16 cellular contexts compared by ENCODE assay signal in the genomic region with DNA sequence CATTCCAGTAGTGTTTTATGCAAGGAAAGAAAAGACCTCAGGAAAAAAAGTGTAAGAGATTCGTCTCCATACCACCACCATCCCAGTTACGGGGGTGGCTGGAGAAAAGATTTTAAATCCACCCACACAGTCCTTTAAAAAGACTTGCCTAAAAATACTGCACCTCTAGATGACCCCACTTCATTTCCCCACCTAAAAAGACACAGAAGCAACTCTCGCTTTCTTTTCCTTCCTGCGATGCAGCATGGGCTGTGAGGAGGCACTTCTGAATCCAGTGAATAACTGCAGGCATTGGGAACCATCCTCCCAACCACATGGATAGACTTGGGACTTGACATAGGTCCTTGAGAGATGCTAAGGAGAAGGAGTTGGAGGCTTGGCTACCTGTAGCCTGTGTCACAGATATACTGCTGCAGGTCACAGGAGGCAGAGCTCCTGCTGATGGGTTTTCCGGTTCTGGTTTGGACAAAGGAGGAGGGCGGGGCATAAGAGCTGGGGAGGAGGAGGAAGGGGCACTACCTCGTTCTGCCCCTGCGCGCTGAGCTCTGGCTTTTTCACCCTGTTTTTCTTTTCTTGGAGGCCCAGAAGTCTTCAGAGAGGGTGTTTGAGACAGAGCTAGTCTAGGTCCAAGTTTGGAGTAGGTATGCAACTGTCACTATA.
DNase-seq lines count a peak whose midpoint lies in the region; ATAC-seq, FAIRE-seq and TF ChIP-seq lines count a peak whose summit lies in the region.
"Had no signal": no experiment of that assay in that cellular context is flagged by ENCODE, and none has a peak within 500 bp of the region (broad histone marks: within the 10 kb centered on the region; RNA-seq: fewer than 3 reads in every experiment).

No MANE protein-coding gene starts in this region.

- H3K27ac Mint-ChIP-seq in GM23338 (peak overlapping the region; percentile 74; the same call in 1 of the 2 replicates), nephron progenitor cell (no peak overlapping the region)
- H3K27ac Mint-ChIP-seq: CD8-positive, alpha-beta memory T cell; IgD-negative memory B cell had no signal

- peak overlapping the region; percentile 96; the same call in 1 of the 2 replicates for H2BK15ac ChIP-seq in H1 (ENCODE audit: low read length)

- no peaks in the 10 kb centered on the region for H3K23me2 ChIP-seq in H1 (ENCODE audit: low read depth, low read length)

- H3K4me3 ChIP-seq in GM23338 (no peak overlapping the region), HUES64 (ENCODE audit: low read length) (peak overlapping the region; percentile 37; the same call in 1 of the 2 replicates), H1 (ENCODE audit: extremely low read depth in 1 of 4, insufficient read depth in 2 of 4, low read depth in 3 of 4, low read length in 4 of 4) (peak overlapping the region in 1 of 4 experiments; percentile 38; a peak in 2 of 8 replicates), upper lobe of right lung (no peak overlapping the region)
- H3K4me3 ChIP-seq: PC-9 had no signal

- H3K9ac ChIP-seq in HUES64 (ENCODE audit: low read depth, low read length) (peak overlapping the region; percentile 52; the same call in 1 of the 2 replicates), H1 (replicated peaks in 1 of 4; ENCODE audit: extremely low read depth in 1 of 4, low read depth in 3 of 4, low read length in 3 of 4) (no peak overlapping the region)

- 48% methylated on average over 9 of the region's 9 CpGs for WGBS in HUES64
- 49% methylated on average over 9 of the region's 9 CpGs; no CpG with 5 or more reads in 1 of the 2 experiments for WGBS in H1 (ENCODE audit: extremely low coverage in 1 of 2, insufficient coverage in 1 of 2, insufficient read length in 1 of 2, insufficient replicate concordance in 2 of 2, low coverage in 1 of 2, low lambda C conversion rate in 2 of 2, missing lambda C conversion rate in 1 of 2), 2 experiments

- no peak; a peak in 1 of 3 replicates for TF ChIP-seq POLR2A in H1 (IDR thresholded peaks at IDR 0.05; ENCODE audit: control extremely low read depth in 1 of 2, low read depth in 2 of 2, low read length in 2 of 2)

- H3K4me1 ChIP-seq in GM23338 (ENCODE audit: insufficient read depth) (peaks cover 59% of the 10 kb centered on the region), HUES64 (ENCODE audit: insufficient read depth, low read length) (peaks cover 41% of the 10 kb centered on the region), H1 (replicated peaks in 1 of 4; ENCODE audit: control insufficient read depth in 3 of 4, insufficient read depth in 4 of 4, low read length in 3 of 4) (peaks cover 19 to 47% (median 35%) of the 10 kb centered on the region in 4 experiments), upper lobe of right lung (no peaks in the 10 kb centered on the region)
- H3K4me1 ChIP-seq: BE2C had no signal

- H3K18ac ChIP-seq in H1 (ENCODE audit: extremely low read depth, low read length), result peak overlapping the region; percentile 42

- no peak overlapping the region for H3K14ac ChIP-seq in H1 (ENCODE audit: insufficient read length)

- H3K79me1 ChIP-seq in H1 (ENCODE audit: low read depth, low read length), result no peaks in the 10 kb centered on the region; the same call in 1 of the 2 replicates

- no peak for FAIRE-seq in H1 (lab: Jason Lieb, UNC)
- no peak for FAIRE-seq in GM19239 (lab: Jason Lieb, UNC)

- H4K20me1 ChIP-seq in GM23338 (replicated peaks; ENCODE audit: insufficient read depth) (no peaks in the 10 kb centered on the region), H1 (replicated peaks in 1 of 2; ENCODE audit: control insufficient read depth in 1 of 2, insufficient read depth in 2 of 2, low read length in 2 of 2) (no peaks in the 10 kb centered on the region)

- intact Hi-C loops in upper lobe of right lung (cut with DNase I), result no loop called here

- CTCF ChIA-PET in H1 (lab: Charles Lee; ENCODE audit: partially characterized antibody), result interaction anchor here (0.6 to 31.3 kb wide), 12 partner anchors 11 to 778 kb away, joined by 3 to 1023 read pairs (median 5); no protein-coding TSS in a partner anchor

- peak overlapping the region; percentile 84; the same call in 1 of the 2 replicates for H2BK20ac ChIP-seq in H1 (ENCODE audit: low read length)

- H3K9me2 ChIP-seq in GM23338 (ENCODE audit: insufficient read depth), result no peaks in the 10 kb centered on the region

- no peaks in the 10 kb centered on the region; the same call in 2 of the 3 replicates for H3K9me3 Mint-ChIP-seq in GM23338
- no peaks in the 10 kb centered on the region for H3K9me3 Mint-ChIP-seq in nephron progenitor cell
- H3K9me3 Mint-ChIP-seq: IgD-negative memory B cell had no signal

- H4K91ac ChIP-seq in H1 (replicated peaks; ENCODE audit: insufficient read length, low read length), result peak overlapping the region; percentile 88

- H3K9me3 ChIP-seq in HUES64 (ENCODE audit: insufficient read depth, low read depth, low read length) (no peaks in the 10 kb centered on the region), H1 (ENCODE audit: insufficient read depth in 2 of 2, low read depth in 1 of 2, low read length in 1 of 2) (no peaks in the 10 kb centered on the region), upper lobe of right lung (no peaks in the 10 kb centered on the region)
- H3K9me3 ChIP-seq: BE2C had no signal

- H3K27me3 Mint-ChIP-seq in GM23338 (ENCODE audit: insufficient read depth, low read depth, poor library complexity), result peaks cover 9% of the 10 kb centered on the region
- peaks cover 11% of the 10 kb centered on the region for H3K27me3 Mint-ChIP-seq in nephron progenitor cell (ENCODE audit: low read depth, poor library complexity)

- peak overlapping the region; percentile 48 for H3K4ac ChIP-seq in H1 (replicated peaks; ENCODE audit: insufficient read length, low read depth, low read length)

- H3K4me3 Mint-ChIP-seq in GM23338 (peak overlapping the region; percentile 55; the same call in 2 of the 3 replicates), nephron progenitor cell (peak overlapping the region; percentile 69)
- H3K4me3 Mint-ChIP-seq: CD8-positive, alpha-beta memory T cell had no signal

- no peak for TF ChIP-seq RAD21 in H1 (IDR thresholded peaks at IDR 0.05 in 1 of 2, conservative IDR thresholded peaks at IDR 0.05 in 1 of 2; ENCODE audit: low read depth in 2 of 2, low read length in 2 of 2)

- DNase-seq in GM23338 (ENCODE audit: low spot score) (peak; percentile 72), H1 (ENCODE audit: low read depth in 1 of 2, low spot score in 2 of 2) (peak in 1 of 2 experiments; percentile 71), nephron progenitor cell (no peak), GM19239 (ENCODE audit: insufficient read length, low spot score) (no peak), upper lobe of right lung (no peak), Kasumi-1 (lab: John Stamatoyannopoulos, UW) (no peak)
- DNase-seq: ACHN; BE2C; CD8-positive, alpha-beta memory T cell; NCI-H1436 treated with DMSO at 0.1 percent for 48 hours; NCI-H2081; NCI-H524 treated with DMSO at 0.1 percent for 48 hours; PC-9 had no signal

- peak overlapping the region; percentile 83; the same call in 1 of the 2 replicates for H2BK5ac ChIP-seq in H1 (ENCODE audit: low read depth, low read length)

- POLR2A ChIA-PET in H1 (lab: Charles Lee; ENCODE audit: partially characterized antibody), result interaction anchor here (1.0 to 2.0 kb wide), 3 partner anchors 11 to 14 kb away, joined by 3 to 8 read pairs (median 3); no protein-coding TSS in a partner anchor

- H3K36me3 ChIP-seq in GM23338 (ENCODE audit: insufficient read depth) (no peaks in the 10 kb centered on the region; the same call in 1 of the 2 replicates), HUES64 (ENCODE audit: insufficient read depth, low read length) (no peaks in the 10 kb centered on the region), H1 (ENCODE audit: control insufficient read depth in 2 of 4, insufficient read depth in 4 of 4, low read length in 3 of 4) (no peaks in the 10 kb centered on the region; a peak in 1 of 8 replicates), upper lobe of right lung (no peaks in the 10 kb centered on the region)
- H3K36me3 ChIP-seq: BE2C had no signal

- H2AK5ac ChIP-seq in H1 (ENCODE audit: low read depth, low read length), result 0 out of 2 replicates have a peak overlapping the region, but pooled peaks have one; percentile 94

- H3K36me3 Mint-ChIP-seq in GM23338 (ENCODE audit: low read depth) (no peaks in the 10 kb centered on the region), nephron progenitor cell (ENCODE audit: low read depth) (no peaks in the 10 kb centered on the region)
- H3K36me3 Mint-ChIP-seq: CD8-positive, alpha-beta memory T cell had no signal

- no peak overlapping the region for H3K56ac ChIP-seq in H1 (replicated peaks; ENCODE audit: insufficient read length, low read depth, low read length)

- H2BK12ac ChIP-seq in H1 (ENCODE audit: low read depth, low read length), result peak overlapping the region; percentile 89; the same call in 1 of the 2 replicates

- H3K27me3 ChIP-seq in GM23338 (ENCODE audit: insufficient read depth), result no peaks in the 10 kb centered on the region
- no peaks in the 10 kb centered on the region for H3K27me3 ChIP-seq in HUES64 (ENCODE audit: insufficient read depth, low read length)
- H3K27me3 ChIP-seq in H1 (replicated peaks in 1 of 4; ENCODE audit: control insufficient read depth in 3 of 4, extremely low read depth in 1 of 4, insufficient read depth in 3 of 4, low read length in 3 of 4), result 0 out of 7 replicates have a peak, but pooled peaks cover 0 to 1% (median 0%) of the 10 kb centered on the region in 4 experiments
- peaks cover 10% of the 10 kb centered on the region for H3K27me3 ChIP-seq in upper lobe of right lung
- H3K27me3 ChIP-seq: BE2C had no signal

- H3K79me2 ChIP-seq in GM23338 (replicated peaks; ENCODE audit: insufficient read depth) (no peaks in the 10 kb centered on the region), H1 (ENCODE audit: control insufficient read depth in 1 of 2, insufficient read depth in 2 of 2, low read length in 2 of 2) (no peaks in the 10 kb centered on the region)

- peak overlapping the region; percentile 32 for H4K5ac ChIP-seq in H1 (ENCODE audit: insufficient read length, low read depth, low read length)

- peak; percentile 70 for ATAC-seq in GM23338
- ATAC-seq in upper lobe of right lung, result no peak
- no peak for ATAC-seq in HG03378 (IDR thresholded peaks at IDR 0.05; ENCODE audit: unreplicated experiment)

- H3K27ac ChIP-seq in GM23338 (ENCODE audit: low read depth) (peak overlapping the region; percentile 67; the same call in 1 of the 2 replicates), HUES64 (ENCODE audit: low read depth, low read length) (peak overlapping the region; percentile 79), H1 (ENCODE audit: low read depth, low read length) (no peak overlapping the region), upper lobe of right lung (no peak overlapping the region)
- H3K27ac ChIP-seq: PC-9 had no signal

- no peak for TF ChIP-seq CTCF in GM23338 (conservative IDR thresholded peaks at IDR 0.05; ENCODE audit: low read depth in 2 of 2)
- TF ChIP-seq CTCF in H1 (IDR thresholded peaks at IDR 0.05; ENCODE audit: control extremely low read depth in 1 of 3, insufficient read depth in 1 of 3, low read depth in 1 of 3, low read length in 3 of 3), result no peak
- TF ChIP-seq CTCF in nephron progenitor cell (IDR thresholded peaks at IDR 0.05), result no peak
- TF ChIP-seq CTCF in upper lobe of right lung (IDR thresholded peaks at IDR 0.05), result no peak

- H3K4me1 Mint-ChIP-seq in GM23338 (peaks cover 89% of the 10 kb centered on the region), nephron progenitor cell (peaks cover 91% of the 10 kb centered on the region)
- H3K4me1 Mint-ChIP-seq: CD8-positive, alpha-beta memory T cell; IgD-negative memory B cell had no signal

- no peak overlapping the region for H3K23ac ChIP-seq in H1 (ENCODE audit: insufficient read length)

- no peak for TF ChIP-seq EP300 in H1 (IDR thresholded peaks at IDR 0.05; ENCODE audit: borderline replicate concordance in 1 of 2, low read depth in 2 of 2, low read length in 2 of 2)

- H2AFZ ChIP-seq in GM23338 (peak overlapping the region; percentile 35), H1 (ENCODE audit: low read length) (peak overlapping the region; percentile 89; the same call in 1 of the 2 replicates)
- H2AFZ ChIP-seq: PC-9 had no signal

- H4K8ac ChIP-seq in H1 (ENCODE audit: extremely low read depth, insufficient read depth, low read length), result no peak overlapping the region

- peak overlapping the region; percentile 29; the same call in 1 of the 2 replicates for H3K4me2 ChIP-seq in GM23338
- peak overlapping the region; percentile 35 to 61; a peak in 3 of 4 replicates for H3K4me2 ChIP-seq in H1 (ENCODE audit: insufficient read depth in 1 of 2, low read depth in 2 of 2, low read length in 2 of 2)
- H3K4me2 ChIP-seq: PC-9 had no signal

- no peak overlapping the region for H2BK120ac ChIP-seq in H1 (replicated peaks; ENCODE audit: low read depth, low read length)

- H3F3A ChIP-seq in GM23338 (replicated peaks; ENCODE audit: low read depth), result no peaks in the 10 kb centered on the region

Comparison
In these comparisons a context has a peak if more than half of its experiments do, and no peak if none do; other contexts are left out.
1. H3K27ac ChIP-seq: peak in GM23338 (single experiment) and HUES64 (single experiment); none in H1 (single experiment) and upper lobe of right lung (single experiment).